Comparison of ENCODE assay signal across 14 cellular contexts in the genomic region with DNA sequence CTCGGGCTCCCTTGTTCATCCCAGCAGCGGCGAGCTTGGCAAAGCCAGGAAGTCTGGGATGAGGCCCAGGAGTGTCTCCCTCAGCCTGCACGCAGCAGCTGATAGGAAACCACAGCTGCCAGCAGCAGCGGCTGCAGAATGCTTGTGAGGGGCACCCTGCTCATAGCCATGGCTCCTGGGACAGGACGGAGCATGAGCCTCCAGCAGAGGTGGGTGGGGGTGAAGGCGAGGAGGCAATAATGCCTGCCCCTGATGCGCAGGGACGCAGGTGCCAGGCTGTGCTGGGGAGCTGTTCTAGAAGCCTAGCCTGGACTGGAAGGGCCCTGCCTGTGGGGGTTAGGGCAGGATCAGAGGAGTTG.
DNase-seq lines count a peak whose midpoint lies in the region; ATAC-seq and TF ChIP-seq lines count a peak whose summit lies in the region.
"Had no signal": no experiment of that assay in that cellular context is flagged by ENCODE, and none has a peak within 500 bp of the region (broad histone marks: within the 10 kb centered on the region; RNA-seq: fewer than 3 reads in every experiment).

No MANE protein-coding gene starts in this region.

- H3K4me3 ChIP-seq in SU-DHL-6 (ENCODE audit: insufficient read depth, low read length, poor library complexity, severe bottlenecking) (no peak overlapping the region), BE2C (ENCODE audit: low read depth, low read length) (no peak overlapping the region)

- no peaks in the 10 kb centered on the region for H4K20me1 ChIP-seq in SU-DHL-6 (ENCODE audit: low read depth, low read length)

- no peaks in the 10 kb centered on the region for H3K79me2 ChIP-seq in SU-DHL-6 (ENCODE audit: insufficient read depth, low read length)

- H3K27me3 ChIP-seq in SU-DHL-6 (ENCODE audit: low read length), result no peaks in the 10 kb centered on the region
- H3K27me3 ChIP-seq in BE2C, result no peaks in the 10 kb centered on the region

- no peaks in the 10 kb centered on the region for H3K9me2 ChIP-seq in SU-DHL-6 (replicated peaks; ENCODE audit: insufficient read depth, low read length)

- peak overlapping the region; percentile 43 for H3K9ac ChIP-seq in SU-DHL-6 (ENCODE audit: low read length)

- DNase-seq in DMS 273 (lab: John Stamatoyannopoulos, UW; ENCODE audit: unreplicated experiment), result peak; percentile 34
- no peak for DNase-seq in DMS 273 treated with DMSO at 0.1 percent for 48 hours (lab: John Stamatoyannopoulos, UW)
- peak; percentile 23 for DNase-seq in fibroblast of peridontal ligament (ENCODE audit: extremely low read depth)
- DNase-seq in posterior cingulate gyrus, result peak; percentile 27 to 95 (median 65)
- no peak for DNase-seq in BE2C
- DNase-seq: activated CD4-positive, alpha-beta T cell treated with anti-CD3 and anti-CD28 coated beads, Interleukin-2, amount 50 U/mL, for 1 hour; amniotic stem cell; natural killer cell; NCI-H2107 had no signal

- no peaks in the 10 kb centered on the region; the same call in 1 of the 2 replicates for H3K36me3 ChIP-seq in SU-DHL-6 (ENCODE audit: low read length)
- H3K36me3 ChIP-seq in BE2C, result no peaks in the 10 kb centered on the region

- H3K4me2 ChIP-seq in SU-DHL-6 (ENCODE audit: low read depth, low read length, poor library complexity, severe bottlenecking), result peak overlapping the region; percentile 63

- TF ChIP-seq CTCF in SU-DHL-6 (IDR thresholded peaks at IDR 0.05; ENCODE audit: insufficient read depth, low read length, poor library complexity, severe bottlenecking), result no peak
- no peak for TF ChIP-seq CTCF in BE2C (IDR thresholded peaks at IDR 0.05; ENCODE audit: low read depth, low read length)

- peak overlapping the region; percentile 83; the same call in 1 of the 2 replicates for H3K27ac ChIP-seq in SU-DHL-6 (ENCODE audit: low read depth, low read length)
- H3K27ac ChIP-seq: 22Rv1 had no signal

- H3K4me1 ChIP-seq in BE2C, result no peaks in the 10 kb centered on the region

- intact Hi-C loops in posterior cingulate gyrus (cut with DNase I), result loop anchor here (5.0 kb wide), 1 partner anchor 63 kb away; no protein-coding TSS in a partner anchor

- no peaks in the 10 kb centered on the region for H3F3A ChIP-seq in SU-DHL-6 (ENCODE audit: insufficient read depth)

- peaks cover 13% of the 10 kb centered on the region; the same call in 1 of the 2 replicates for H3K9me3 ChIP-seq in SU-DHL-6 (ENCODE audit: insufficient read depth, low read length)
- H3K9me3 ChIP-seq in BE2C, result no peaks in the 10 kb centered on the region

- H2AFZ ChIP-seq in SU-DHL-6 (ENCODE audit: low read depth, low read length, severe bottlenecking), result peak overlapping the region; percentile 4

- ATAC-seq in GM19395 (IDR thresholded peaks at IDR 0.05; ENCODE audit: unreplicated experiment) (no peak), HG03439 (IDR thresholded peaks at IDR 0.05; ENCODE audit: unreplicated experiment) (no peak)
- ATAC-seq: HepG2, natural killer cell had no signal

Comparison
In these comparisons a context has a peak if more than half of its experiments do, and no peak if none do; other contexts are left out.
1. DNase-seq: peak in DMS 273 (single experiment), fibroblast of peridontal ligament (single experiment) and posterior cingulate gyrus (10 of 10); none in DMS 273 treated with DMSO at 0.1 percent for 48 hours (single experiment) and BE2C (single experiment).